Comparison of ENCODE assay signal across 18 cellular contexts in genomic region chr2:160615706-160616105, GRCh38.
DNase-seq lines count a peak whose midpoint lies in the region; ATAC-seq and TF ChIP-seq lines count a peak whose summit lies in the region.
"Had no signal": no experiment of that assay in that cellular context is flagged by ENCODE, and none has a peak within 500 bp of the region (broad histone marks: within the 10 kb centered on the region; RNA-seq: fewer than 3 reads in every experiment).

No MANE protein-coding gene starts in this region.

- DNase-seq in astrocyte of the spinal cord (ENCODE audit: low read depth, low spot score): peak; percentile 15
- peak; percentile 16 for DNase-seq in choroid plexus epithelial cell (ENCODE audit: low read depth)
- peak; percentile 42 for DNase-seq in fibroblast of mammary gland (ENCODE audit: low read depth)
- peak; percentile 21 for DNase-seq in smooth muscle cell of the brain vasculature (ENCODE audit: low read depth, low spot score)
- DNase-seq in effector CD4-positive, alpha-beta T cell: no peak
- DNase-seq in posterior cingulate gyrus: no peak
- DNase-seq: C1 segment of cervical spinal cord; Calu3; CD4-positive, alpha-beta memory T cell; COR-L47; DMS53; DMS79 treated with DMSO at 0.1 percent for 48 hours; GF-D8; GM23248; H7; HCEC 1CT had no signal

- H3K4me3 ChIP-seq in astrocyte of the spinal cord (ENCODE audit: low read depth, low read length) (no peak overlapping the region), choroid plexus epithelial cell (ENCODE audit: low read depth, low read length) (no peak overlapping the region), fibroblast of mammary gland (ENCODE audit: control insufficient read depth, low read depth, low read length) (no peak overlapping the region)
- H3K4me3 ChIP-seq: GM23248 had no signal

- TF ChIP-seq CTCF in astrocyte of the spinal cord (IDR thresholded peaks at IDR 0.05; ENCODE audit: low read depth, low read length) (no peak), choroid plexus epithelial cell (conservative IDR thresholded peaks at IDR 0.05; ENCODE audit: low read depth, low read length) (no peak), fibroblast of mammary gland (conservative IDR thresholded peaks at IDR 0.05; ENCODE audit: control insufficient read depth, insufficient read depth, low read depth, low read length) (no peak)

- in situ Hi-C loops in astrocyte of the spinal cord (cut with HindIII; ENCODE audit: low sequenced_read_pairs): no loop called here

- ATAC-seq in GM18868 (IDR thresholded peaks at IDR 0.05; ENCODE audit: unreplicated experiment) (no peak), HG02642 (IDR thresholded peaks at IDR 0.05; ENCODE audit: poor library complexity, unreplicated experiment) (no peak)

- intact Hi-C loops in posterior cingulate gyrus (cut with DNase I): no loop called here

Comparison
In these comparisons a context has a peak if more than half of its experiments do, and no peak if none do; other contexts are left out.
1. DNase-seq: peak in astrocyte of the spinal cord (single experiment), choroid plexus epithelial cell (single experiment), fibroblast of mammary gland (single experiment) and smooth muscle cell of the brain vasculature (single experiment); none in effector CD4-positive, alpha-beta T cell (single experiment) and posterior cingulate gyrus (0 of 10).